ENCODE assay signal across 22 cellular contexts in the genomic region with DNA sequence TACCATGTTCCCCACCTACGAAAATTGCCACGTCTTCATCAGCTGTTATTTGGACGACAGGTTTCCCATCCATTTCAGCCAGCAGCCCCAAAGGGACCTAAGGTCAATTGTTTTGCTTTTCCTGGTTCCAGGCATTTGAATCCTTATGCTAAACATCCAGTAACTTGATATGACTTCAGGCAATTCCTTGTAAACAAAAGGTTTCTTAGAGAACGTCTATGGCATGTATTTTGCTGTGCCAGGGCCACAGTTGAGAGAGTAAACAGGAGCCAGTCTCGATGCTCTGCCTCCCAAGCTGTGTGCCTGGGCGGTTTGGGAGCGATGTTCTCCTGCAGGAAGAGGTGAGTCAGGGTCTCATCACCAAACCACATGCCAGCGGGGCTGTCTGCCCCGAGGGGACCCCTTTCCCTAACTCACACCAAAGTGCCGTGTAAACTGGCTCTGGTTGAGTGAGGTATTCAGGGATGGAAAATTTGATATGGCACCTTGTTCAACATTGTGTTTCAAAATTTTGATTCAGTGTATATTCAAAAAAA. TPM values are rescaled to one million over a fixed set of nuclear protein-coding genes. Genes with fewer than 3 reads are reported as not detected.
"Had no signal": no experiment of that assay in that cellular context is flagged by ENCODE, and none has a peak within 500 bp of the region (broad histone marks: within the 10 kb centered on the region; RNA-seq: fewer than 3 reads in every experiment).

No MANE protein-coding gene starts in this region.

- H3K36me3 ChIP-seq: heart left ventricle, neural progenitor cell, ovary, sigmoid colon, spleen, stomach, upper lobe of right lung had no signal

- H3K27me3 ChIP-seq: neural progenitor cell, ovary, spleen, stomach, testis, upper lobe of right lung had no signal

- DNase-seq: activated CD4-positive, alpha-beta T cell treated with anti-CD3 and anti-CD28 coated beads for 1 hour; activated CD4-positive, alpha-beta T cell treated with anti-CD3 and anti-CD28 coated beads, Interleukin-2, amount 50 U/mL, for 4 hours; activated CD8-positive, alpha-beta memory T cell treated with anti-CD3 and anti-CD28 coated beads, Interleukin-2, amount 10 ng/mL, durations not matched to agents 7 days and 5 days; activated naive CD4-positive, alpha-beta T cell treated with anti-CD3 and anti-CD28 coated beads for 36 hours; activated naive CD8-positive, alpha-beta T cell treated with anti-CD3 and anti-CD28 coated beads, Interleukin-2, amount 50 U/mL, for 24 hours; activated T-cell treated with anti-CD3 and anti-CD28 coated beads, Interleukin-2, amount 50 U/mL, for 1 hour; aorta; cerebellar nuclear complex; effector CD8-positive, alpha-beta T cell; heart left ventricle; ovary; sigmoid colon; spleen; stomach; testis; upper lobe of right lung had no signal

- H3K4me1 Mint-ChIP-seq: activated CD8-positive, alpha-beta memory T cell treated with anti-CD3 and anti-CD28 coated beads, Interleukin-2, amount 10 ng/mL, durations not matched to agents 7 days and 5 days; activated naive CD8-positive, alpha-beta T cell treated with anti-CD3 and anti-CD28 coated beads, Interleukin-2, amount 50 U/mL, for 24 hours had no signal

- H3K4me3 Mint-ChIP-seq: activated CD8-positive, alpha-beta memory T cell treated with anti-CD3 and anti-CD28 coated beads, Interleukin-2, amount 10 ng/mL, durations not matched to agents 7 days and 5 days; activated naive CD4-positive, alpha-beta T cell treated with anti-CD3 and anti-CD28 coated beads for 36 hours; activated naive CD8-positive, alpha-beta T cell treated with anti-CD3 and anti-CD28 coated beads, Interleukin-2, amount 50 U/mL, for 24 hours; neural progenitor cell had no signal

- H3K27ac ChIP-seq: heart left ventricle, neural progenitor cell, ovary, sigmoid colon, spleen, stomach, testis, upper lobe of right lung had no signal

- H3K36me3 Mint-ChIP-seq: activated CD8-positive, alpha-beta memory T cell treated with anti-CD3 and anti-CD28 coated beads, Interleukin-2, amount 10 ng/mL, durations not matched to agents 7 days and 5 days; neural progenitor cell had no signal

- H3K9me3 ChIP-seq: heart left ventricle, ovary, sigmoid colon, spleen, stomach, testis, upper lobe of right lung had no signal

- H3K9ac ChIP-seq: neural progenitor cell had no signal

- ATAC-seq: activated CD8-positive, alpha-beta memory T cell treated with anti-CD3 and anti-CD28 coated beads, Interleukin-2, amount 10 ng/mL, durations not matched to agents 7 days and 5 days; activated naive CD8-positive, alpha-beta T cell treated with anti-CD3 and anti-CD28 coated beads, Interleukin-2, amount 50 U/mL, for 24 hours; heart left ventricle; left lobe of liver; upper lobe of right lung had no signal

- H3K4me3 ChIP-seq: heart left ventricle, neural progenitor cell, ovary, sigmoid colon, spleen, stomach, testis, upper lobe of right lung had no signal

- H3K4me1 ChIP-seq: heart left ventricle, sigmoid colon, spleen, testis, upper lobe of right lung had no signal

- H3K27ac Mint-ChIP-seq: activated CD8-positive, alpha-beta memory T cell treated with anti-CD3 and anti-CD28 coated beads, Interleukin-2, amount 10 ng/mL, durations not matched to agents 7 days and 5 days; activated naive CD4-positive, alpha-beta T cell treated with anti-CD3 and anti-CD28 coated beads for 36 hours; activated naive CD8-positive, alpha-beta T cell treated with anti-CD3 and anti-CD28 coated beads, Interleukin-2, amount 50 U/mL, for 24 hours; activated T-helper 2 cell treated with anti-CD3 and anti-CD28 coated beads, Interferon-gamma antibody, Interleukin-2, Interleukin-4, amounts not matched to agents 10 μg/mL and 5 μg/mL and 100 μg/mL, durations not matched to agents 14 hours and 24 hours and 36 hours; neural progenitor cell had no signal

- FAIRE-seq: frontal cortex had no signal

- H3K9me3 Mint-ChIP-seq: activated naive CD4-positive, alpha-beta T cell treated with anti-CD3 and anti-CD28 coated beads for 36 hours; activated naive CD8-positive, alpha-beta T cell treated with anti-CD3 and anti-CD28 coated beads, Interleukin-2, amount 50 U/mL, for 24 hours; activated T-helper 2 cell treated with anti-CD3 and anti-CD28 coated beads, Interferon-gamma antibody, Interleukin-2, Interleukin-4, amounts not matched to agents 10 μg/mL and 5 μg/mL and 100 μg/mL, durations not matched to agents 14 hours and 24 hours and 36 hours; neural progenitor cell had no signal

RNA-seq across cellular contexts. Expression of a gene that starts 12.9 kb away (rescaled TPM):
- total RNA-seq: activated naive CD4-positive, alpha-beta T cell treated with anti-CD3 and anti-CD28 coated beads for 36 hours; activated T-helper 2 cell treated with anti-CD3 and anti-CD28 coated beads, Interferon-gamma antibody, Interleukin-2, Interleukin-4, amounts not matched to agents 10 μg/mL and 5 μg/mL and 100 μg/mL, durations not matched to agents 14 hours and 24 hours and 36 hours; aorta; fibroblast of lung; heart left ventricle; left lobe of liver; lung microvascular endothelial cell; ovary; sigmoid colon; spleen; stomach; upper lobe of right lung had no signal
- polyA plus RNA-seq: aorta, fibroblast of lung, heart left ventricle, ovary, sigmoid colon, stomach had no signal
